8 cellular contexts compared by ENCODE assay signal in the genomic region with DNA sequence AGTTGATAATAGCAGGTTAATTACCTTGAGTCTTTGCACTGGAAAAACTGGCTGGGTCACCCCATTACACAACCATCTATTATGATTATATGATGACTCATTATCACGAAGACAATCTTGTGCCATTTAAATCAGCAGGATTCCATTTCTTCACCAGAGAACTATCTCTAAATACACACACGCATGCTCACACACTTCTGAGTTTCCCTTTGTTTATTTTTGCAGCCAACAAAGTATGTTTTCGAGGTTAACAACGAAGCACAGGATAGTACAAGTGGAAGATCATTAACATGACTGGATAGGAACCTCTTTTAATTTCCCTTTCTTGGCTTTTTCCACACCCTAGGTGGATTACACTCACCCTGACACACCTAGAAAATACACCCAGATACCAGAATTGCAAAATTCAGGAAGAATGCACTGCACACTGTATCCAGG. TPM values are rescaled to one million over a fixed set of nuclear protein-coding genes. Genes with fewer than 3 reads are reported as not detected.
A peak's percentile ranks its signal among the peaks of the same experiment; 100 is the strongest.
DNase-seq lines count a peak whose midpoint lies in the region; ATAC-seq and TF ChIP-seq lines count a peak whose summit lies in the region.
"Had no signal": no experiment of that assay in that cellular context is flagged by ENCODE, and none has a peak within 500 bp of the region (broad histone marks: within the 10 kb centered on the region; RNA-seq: fewer than 3 reads in every experiment).

No MANE protein-coding gene starts in this region.

- DNase-seq in HEK293T (ENCODE audit: extremely low spot score) (no peak), RPMI7951 (ENCODE audit: low read depth) (peak; percentile 72), fibroblast of villous mesenchyme (ENCODE audit: low read depth) (peak; percentile 87), type B pancreatic cell (ENCODE audit: extremely low spot score, unreplicated experiment) (no peak), NAMALWA (ENCODE audit: low spot score) (no peak), activated gamma-delta T cell (lab: John Stamatoyannopoulos, UW) (no peak)

- CTCF ChIA-PET in HEK293T (lab: Yijun Ruan, JAX), result no interaction called here

- POLR2A ChIA-PET in HEK293T (lab: Yijun Ruan, JAX), result interaction anchor here (2.2 kb wide), 1 partner anchor 17 kb away, joined by 11 read pairs; no protein-coding TSS in a partner anchor

- H3K4me3 Mint-ChIP-seq in type B pancreatic cell, result peak overlapping the region; percentile 59

- TF ChIP-seq CTCF in fibroblast of villous mesenchyme (IDR thresholded peaks at IDR 0.05; ENCODE audit: insufficient read depth, low read depth, low read length) (no peak), type B pancreatic cell (conservative IDR thresholded peaks at IDR 0.05) (no peak)

- no peaks in the 10 kb centered on the region for H3K27me3 Mint-ChIP-seq in type B pancreatic cell

- H3K9me3 Mint-ChIP-seq in type B pancreatic cell, result peaks cover 4% of the 10 kb centered on the region

- no peak overlapping the region for H3K4me3 ChIP-seq in fibroblast of villous mesenchyme (ENCODE audit: low read depth, low read length)
- H3K4me3 ChIP-seq: upper lobe of left lung had no signal

- H3K4me1 Mint-ChIP-seq in type B pancreatic cell (ENCODE audit: unreplicated experiment), result peaks cover 19% of the 10 kb centered on the region

- ATAC-seq in HG03025 (IDR thresholded peaks at IDR 0.05; ENCODE audit: low FRiP score, unreplicated experiment), result no peak

- H3K27ac Mint-ChIP-seq in type B pancreatic cell, result peak overlapping the region; percentile 96

- peaks cover 32% of the 10 kb centered on the region for H3K36me3 Mint-ChIP-seq in type B pancreatic cell

TF ChIP-seq in HEK293T, 16 proteins besides CTCF, POLR2A, EP300 and RAD21:
- TF ChIP-seq CTBP1 (IDR thresholded peaks at IDR 0.05; ENCODE audit: borderline replicate concordance), result peak; percentile 85; the same call in 1 of the 2 replicates
- TF ChIP-seq ARNT (IDR thresholded peaks at IDR 0.05), result 0 out of 2 replicates have a peak, but pooled peaks have one; percentile 29
- TF ChIP-seq, protein P1, sequence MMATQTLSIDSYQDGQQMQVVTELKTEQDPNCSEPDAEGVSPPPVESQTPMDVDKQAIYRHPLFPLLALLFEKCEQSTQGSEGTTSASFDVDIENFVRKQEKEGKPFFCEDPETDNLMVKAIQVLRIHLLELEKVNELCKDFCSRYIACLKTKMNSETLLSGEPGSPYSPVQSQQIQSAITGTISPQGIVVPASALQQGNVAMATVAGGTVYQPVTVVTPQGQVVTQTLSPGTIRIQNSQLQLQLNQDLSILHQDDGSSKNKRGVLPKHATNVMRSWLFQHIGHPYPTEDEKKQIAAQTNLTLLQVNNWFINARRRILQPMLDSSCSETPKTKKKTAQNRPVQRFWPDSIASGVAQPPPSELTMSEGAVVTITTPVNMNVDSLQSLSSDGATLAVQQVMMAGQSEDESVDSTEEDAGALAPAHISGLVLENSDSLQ (IDR thresholded peaks at IDR 0.05), result no peak
- no peak for TF ChIP-seq ZNF384 (IDR thresholded peaks at IDR 0.05)
TF ChIP-seq in HEK293T: peak in this region for 2.

RNA-seq across cellular contexts. Expression of a gene that starts 18.9 kb away (rescaled TPM):
- 37.5 and 40.6 TPM in 2 replicates for total RNA-seq in RPMI7951 (2014; rRNA removed; shearing (Covaris generic))
- 11.0 and 11.2 TPM in 2 replicates for total RNA-seq in fibroblast of villous mesenchyme
- total RNA-seq in type B pancreatic cell (ENCODE audit: low replicate concordance), result 86.8 and 293 TPM in 2 replicates

Comparison
In these comparisons a context has a peak if more than half of its experiments do, and no peak if none do; other contexts are left out.
1. DNase-seq: peak in RPMI7951 (single experiment) and fibroblast of villous mesenchyme (single experiment); none in HEK293T (single experiment), type B pancreatic cell (single experiment), NAMALWA (single experiment) and activated gamma-delta T cell (single experiment).